Comparison of ENCODE assay signal across 16 cellular contexts in genomic region chr10:7538970-7539694, GRCh38.
DNase-seq lines count a peak whose midpoint lies in the region; ATAC-seq and TF ChIP-seq lines count a peak whose summit lies in the region.
"Had no signal": no experiment of that assay in that cellular context is flagged by ENCODE, and none has a peak within 500 bp of the region (broad histone marks: within the 10 kb centered on the region; RNA-seq: fewer than 3 reads in every experiment).

No MANE protein-coding gene starts in this region.

- CTCF ChIA-PET in activated CD8-positive, alpha-beta T cell treated with anti-CD3 and anti-CD28 coated beads for 36 hours (lab: Charles Lee): interaction anchor here (1.6 to 2.2 kb wide), 2 partner anchors 13 to 149 kb away, joined by 3 to 11 read pairs; no protein-coding TSS in a partner anchor
- CTCF ChIA-PET in RWPE1 (lab: Yijun Ruan, JAX): no interaction called here

- no peak overlapping the region for H3K9ac ChIP-seq in muscle layer of colon (ENCODE audit: low read length)

- no peak overlapping the region for H3K4me3 Mint-ChIP-seq in T-helper 1 cell treated with Interleukin-12 subunit alpha and Interleukin-12 subunit beta and Interleukin-4 antibody, amounts not matched to agents 30 μg/mL and 1 μg/mL, for 36 hours
- H3K4me3 Mint-ChIP-seq in CD4-positive, CD25-positive, alpha-beta regulatory T cell: peak overlapping the region in 2 of 4 donors; percentile 5 to 9
- peak overlapping the region; percentile 4 for H3K4me3 Mint-ChIP-seq in activated CD8-positive, alpha-beta T cell treated with anti-CD3 and anti-CD28 coated beads for 36 hours
- H3K4me3 Mint-ChIP-seq: HFFc6 had no signal

- DNase-seq in T-helper 1 cell (no peak), RWPE1 (ENCODE audit: low spot score) (no peak), HUDEP-2 (lab: John Stamatoyannopoulos, UW; ENCODE audit: unreplicated experiment in 76 of 76) (no peak), SHP77 treated with DMSO at 0.1 percent for 48 hours (lab: John Stamatoyannopoulos, UW) (no peak)
- DNase-seq in CD4-positive, CD25-positive, alpha-beta regulatory T cell: peak in 2 of 3 donors; percentile 13 to 32
- peak; percentile 57 for DNase-seq in activated CD8-positive, alpha-beta T cell treated with anti-CD3 and anti-CD28 coated beads for 36 hours
- DNase-seq: activated CD4-positive, alpha-beta T cell treated with anti-CD3 and anti-CD28 coated beads, Interleukin-2, amount 50 U/mL, for 48 hours; DMS153; HFFc6; NCI-H510A; upper lobe of right lung had no signal

- H3K27ac ChIP-seq in CD4-positive, CD25-positive, alpha-beta regulatory T cell (ENCODE audit: insufficient read depth, low read length, poor library complexity, severe bottlenecking): peak overlapping the region; percentile 42
- H3K27ac ChIP-seq in muscle layer of colon (ENCODE audit: low read depth, low read length) (peak overlapping the region; percentile 4), RWPE1 (no peak overlapping the region)
- H3K27ac ChIP-seq: 22Rv1, epithelial cell of prostate, prostate gland, upper lobe of right lung had no signal

- peaks cover 6% of the 10 kb centered on the region for H3K4me1 Mint-ChIP-seq in T-helper 1 cell treated with Interleukin-12 subunit alpha and Interleukin-12 subunit beta and Interleukin-4 antibody, amounts not matched to agents 30 μg/mL and 1 μg/mL, for 36 hours (ENCODE audit: low read depth)
- peaks cover 5 to 17% (median 11%) of the 10 kb centered on the region in 4 donors for H3K4me1 Mint-ChIP-seq in CD4-positive, CD25-positive, alpha-beta regulatory T cell
- H3K4me1 Mint-ChIP-seq in activated CD8-positive, alpha-beta T cell treated with anti-CD3 and anti-CD28 coated beads for 36 hours (ENCODE audit: low read depth): peaks cover 16% of the 10 kb centered on the region

- H3K4me1 ChIP-seq in CD4-positive, CD25-positive, alpha-beta regulatory T cell (ENCODE audit: control insufficient read depth, insufficient read depth, low read length, poor library complexity, severe bottlenecking): peaks cover 4% of the 10 kb centered on the region
- peaks cover 41% of the 10 kb centered on the region for H3K4me1 ChIP-seq in muscle layer of colon (ENCODE audit: insufficient read depth, low read length)
- H3K4me1 ChIP-seq: prostate gland had no signal

- ATAC-seq in CD4-positive, CD25-positive, alpha-beta regulatory T cell (ENCODE audit: low read depth in 2 of 2): peak in 1 of 2 donors; percentile 48
- peak; percentile 94 for ATAC-seq in activated CD8-positive, alpha-beta T cell treated with anti-CD3 and anti-CD28 coated beads for 36 hours
- ATAC-seq: upper lobe of right lung had no signal

- peaks cover 16% of the 10 kb centered on the region for H3K9me3 Mint-ChIP-seq in T-helper 1 cell treated with Interleukin-12 subunit alpha and Interleukin-12 subunit beta and Interleukin-4 antibody, amounts not matched to agents 30 μg/mL and 1 μg/mL, for 36 hours
- H3K9me3 Mint-ChIP-seq in CD4-positive, CD25-positive, alpha-beta regulatory T cell: peaks cover 0 to 12% (median 2%) of the 10 kb centered on the region in 7 donors
- H3K9me3 Mint-ChIP-seq in activated CD8-positive, alpha-beta T cell treated with anti-CD3 and anti-CD28 coated beads for 36 hours: peaks cover 13% of the 10 kb centered on the region

- no peak for TF ChIP-seq CTCF in activated CD8-positive, alpha-beta T cell treated with anti-CD3 and anti-CD28 coated beads for 36 hours (IDR thresholded peaks at IDR 0.05)
- TF ChIP-seq CTCF in RWPE1 (conservative IDR thresholded peaks at IDR 0.05; ENCODE audit: low read depth): no peak

- peak overlapping the region; percentile 9 for H3K4me3 ChIP-seq in CD4-positive, CD25-positive, alpha-beta regulatory T cell (ENCODE audit: low read depth, low read length)
- no peak overlapping the region for H3K4me3 ChIP-seq in muscle layer of colon (ENCODE audit: low read depth in 1 of 2, low read length in 2 of 2)
- H3K4me3 ChIP-seq: prostate gland, upper lobe of right lung had no signal

- no peaks in the 10 kb centered on the region for H3K27me3 ChIP-seq in CD4-positive, CD25-positive, alpha-beta regulatory T cell (ENCODE audit: control insufficient read depth, insufficient read depth, low read length)
- H3K27me3 ChIP-seq in muscle layer of colon (ENCODE audit: control insufficient read depth in 1 of 2, insufficient read depth in 2 of 2, low read length in 2 of 2): no peaks in the 10 kb centered on the region
- H3K27me3 ChIP-seq: upper lobe of right lung had no signal

- H3K27ac Mint-ChIP-seq in T-helper 1 cell treated with Interleukin-12 subunit alpha and Interleukin-12 subunit beta and Interleukin-4 antibody, amounts not matched to agents 30 μg/mL and 1 μg/mL, for 36 hours: peak overlapping the region; percentile 61
- H3K27ac Mint-ChIP-seq in CD4-positive, CD25-positive, alpha-beta regulatory T cell: peak overlapping the region; percentile 43 to 58 (median 55)
- H3K27ac Mint-ChIP-seq in activated CD8-positive, alpha-beta T cell treated with anti-CD3 and anti-CD28 coated beads for 36 hours: peak overlapping the region; percentile 89
- H3K27ac Mint-ChIP-seq: HFFc6 had no signal

- intact Hi-C loops in activated CD8-positive, alpha-beta T cell treated with anti-CD3 and anti-CD28 coated beads for 36 hours (cut with micrococcal nuclease): no loop called here

- H3K9me3 ChIP-seq in CD4-positive, CD25-positive, alpha-beta regulatory T cell (ENCODE audit: control insufficient read depth in 2 of 2, low read length in 2 of 2): no peaks in the 10 kb centered on the region
- no peaks in the 10 kb centered on the region for H3K9me3 ChIP-seq in muscle layer of colon (ENCODE audit: low read length)
- H3K9me3 ChIP-seq: prostate gland, upper lobe of right lung had no signal

- POLR2A ChIA-PET in activated CD8-positive, alpha-beta T cell treated with anti-CD3 and anti-CD28 coated beads for 36 hours (lab: Charles Lee): no interaction called here
- POLR2A ChIA-PET in RWPE1 (lab: Yijun Ruan, JAX; ENCODE audit: low non-redundant PET): no interaction called here

- H3K36me3 Mint-ChIP-seq in T-helper 1 cell treated with Interleukin-12 subunit alpha and Interleukin-12 subunit beta and Interleukin-4 antibody, amounts not matched to agents 30 μg/mL and 1 μg/mL, for 36 hours (ENCODE audit: low read depth): peaks cover 3% of the 10 kb centered on the region
- H3K36me3 Mint-ChIP-seq in CD4-positive, CD25-positive, alpha-beta regulatory T cell: peaks cover 4% of the 10 kb centered on the region
- peaks cover 8% of the 10 kb centered on the region for H3K36me3 Mint-ChIP-seq in activated CD8-positive, alpha-beta T cell treated with anti-CD3 and anti-CD28 coated beads for 36 hours (ENCODE audit: low read depth)

- H3K27me3 Mint-ChIP-seq in T-helper 1 cell treated with Interleukin-12 subunit alpha and Interleukin-12 subunit beta and Interleukin-4 antibody, amounts not matched to agents 30 μg/mL and 1 μg/mL, for 36 hours (ENCODE audit: low read depth): no peaks in the 10 kb centered on the region
- no peaks in the 10 kb centered on the region for H3K27me3 Mint-ChIP-seq in CD4-positive, CD25-positive, alpha-beta regulatory T cell
- H3K27me3 Mint-ChIP-seq in activated CD8-positive, alpha-beta T cell treated with anti-CD3 and anti-CD28 coated beads for 36 hours: no peaks in the 10 kb centered on the region

- H3K36me3 ChIP-seq in CD4-positive, CD25-positive, alpha-beta regulatory T cell (ENCODE audit: control insufficient read depth, insufficient read depth, low read length): no peaks in the 10 kb centered on the region
- no peaks in the 10 kb centered on the region for H3K36me3 ChIP-seq in muscle layer of colon (ENCODE audit: insufficient read depth, low read length)
- H3K36me3 ChIP-seq: prostate gland, upper lobe of right lung had no signal

Comparison
In these comparisons a context has a peak if more than half of its experiments do, and no peak if none do; other contexts are left out.
1. DNase-seq: peak in CD4-positive, CD25-positive, alpha-beta regulatory T cell (2 of 3) and activated CD8-positive, alpha-beta T cell treated with anti-CD3 and anti-CD28 coated beads for 36 hours (single experiment); none in T-helper 1 cell (0 of 5), RWPE1 (single experiment), HUDEP-2 (0 of 76) and SHP77 treated with DMSO at 0.1 percent for 48 hours (single experiment).
2. Peak in every context shown above with its lines, with median percentiles within 50 percentile points of each other: H3K27ac Mint-ChIP-seq.